Comparison of ENCODE assay signal across 8 cellular contexts in the genomic region with DNA sequence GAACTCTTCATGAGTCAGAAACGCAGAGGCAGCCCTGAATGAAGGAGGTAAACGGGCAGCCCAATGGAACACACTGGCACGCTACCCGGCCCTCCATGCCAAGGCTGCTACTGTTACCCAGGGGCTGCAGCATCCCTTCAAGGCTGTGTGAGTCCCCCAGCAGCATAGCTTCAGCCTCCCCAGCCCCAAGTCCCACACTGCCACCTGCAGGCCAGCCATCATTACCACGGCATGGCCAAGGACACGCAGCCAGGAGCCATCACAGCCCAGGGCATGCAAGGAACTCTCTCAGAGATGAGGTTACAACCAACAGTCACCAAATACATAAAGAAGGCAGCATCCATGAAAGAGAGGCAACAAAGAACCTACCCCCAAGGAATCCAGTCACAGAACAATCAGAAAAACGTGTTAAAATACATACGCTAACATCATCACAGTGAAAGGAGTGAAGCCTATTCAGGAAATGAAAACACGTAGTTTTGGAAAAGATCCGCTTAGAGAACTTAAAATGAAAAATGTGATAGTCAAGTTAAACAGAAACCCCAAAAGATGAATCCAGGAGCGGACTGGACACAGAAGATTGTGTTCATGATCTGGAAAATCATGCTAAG. TPM values are rescaled to one million over a fixed set of nuclear protein-coding genes. Genes with fewer than 3 reads are reported as not detected.
DNase-seq lines count a peak whose midpoint lies in the region; ATAC-seq and TF ChIP-seq lines count a peak whose summit lies in the region.

No MANE protein-coding gene starts in this region.

- H3K36me3 Mint-ChIP-seq in naive B cell, result no peaks in the 10 kb centered on the region

- H3K4me3 Mint-ChIP-seq in naive B cell, result no peak overlapping the region

- H3K27me3 ChIP-seq in upper lobe of right lung, result peaks cover 11% of the 10 kb centered on the region

- H3K27ac Mint-ChIP-seq in naive B cell, result peak overlapping the region in 1 of 6 donors; percentile 47

- H3K4me1 ChIP-seq in upper lobe of right lung, result no peaks in the 10 kb centered on the region

- H3K9me3 ChIP-seq in upper lobe of right lung, result no peaks in the 10 kb centered on the region

- H3K4me3 ChIP-seq in WI38 (ENCODE audit: low read depth, low read length), result no peak overlapping the region
- no peak overlapping the region for H3K4me3 ChIP-seq in choroid plexus epithelial cell (ENCODE audit: low read depth, low read length)
- no peak overlapping the region for H3K4me3 ChIP-seq in upper lobe of right lung

- intact Hi-C loops in upper lobe of right lung (cut with DNase I), result loop anchor here (5.0 kb wide), 1 partner anchor 67 kb away; no protein-coding TSS in a partner anchor

- H3K36me3 ChIP-seq in upper lobe of right lung, result no peaks in the 10 kb centered on the region

- peaks cover 0 to 4% (median 0%) of the 10 kb centered on the region in 3 donors for H3K4me1 Mint-ChIP-seq in naive B cell

- peaks cover 0 to 40% (median 22%) of the 10 kb centered on the region in 3 donors for H3K27me3 Mint-ChIP-seq in naive B cell

- DNase-seq in NCI-H510A treated with DMSO at 0.1 percent for 48 hours (lab: John Stamatoyannopoulos, UW), result peak; percentile 35
- DNase-seq in NCI-H510A (lab: John Stamatoyannopoulos, UW), result no peak
- DNase-seq in NCI-H1694 (lab: John Stamatoyannopoulos, UW), result peak; percentile 51
- DNase-seq in choroid plexus epithelial cell (ENCODE audit: low read depth), result peak; percentile 63
- no peak for DNase-seq in naive B cell
- peak; percentile 89 for DNase-seq in upper lobe of right lung

- peak; percentile 56 for TF ChIP-seq CTCF in WI38 (IDR thresholded peaks at IDR 0.05; ENCODE audit: low read depth, low read length)
- peak; percentile 87 for TF ChIP-seq CTCF in choroid plexus epithelial cell (conservative IDR thresholded peaks at IDR 0.05; ENCODE audit: low read depth, low read length)
- peak; percentile 62 for TF ChIP-seq CTCF in upper lobe of right lung (IDR thresholded peaks at IDR 0.05)

- ATAC-seq in naive B cell (ENCODE audit: low read depth in 2 of 2) (peak; percentile 42 to 60), upper lobe of right lung (peak; percentile 81), HG03460 (IDR thresholded peaks at IDR 0.05; ENCODE audit: unreplicated experiment) (no peak)

- no peak overlapping the region for H3K27ac ChIP-seq in upper lobe of right lung

- H3K9me3 Mint-ChIP-seq in naive B cell, result no peaks in the 10 kb centered on the region

RNA-seq across cellular contexts. Expression of a gene that starts 22.4 kb away (rescaled TPM):
- not detected for polyA plus RNA-seq in naive B cell (ENCODE audit: low read depth in 6 of 6)
- 104 TPM for total RNA-seq in upper lobe of right lung

RNA-seq across cellular contexts. Expression of a gene that starts 39.6 kb away (rescaled TPM):
- polyA plus RNA-seq in naive B cell (ENCODE audit: low read depth in 6 of 6), result not detected
- not detected for total RNA-seq in upper lobe of right lung

Comparison
In these comparisons a context has a peak if more than half of its experiments do, and no peak if none do; other contexts are left out.
1. DNase-seq: peak in NCI-H510A treated with DMSO at 0.1 percent for 48 hours (single experiment), NCI-H1694 (single experiment), choroid plexus epithelial cell (single experiment) and upper lobe of right lung (single experiment); none in NCI-H510A (single experiment) and naive B cell (single experiment).
2. Peak in every context shown above with its lines, with median percentiles within 50 percentile points of each other: CTCF ChIP-seq.